Comparison of ENCODE assay signal across 1 cellular context in genomic region chr17:47840742-47841487, GRCh38.
TF ChIP-seq lines count a peak whose summit lies in the region.

Gene SCRN2, minus strand, starts transcription at chr17:47841273. Its CDS starts 430 bp downstream, at chr17:47840843.

TF ChIP-seq in K562, 482 proteins besides CTCF, POLR2A, EP300 and RAD21 (continued from another document and continues in another):
- TF ChIP-seq SMAD4 (CRISPR knock-in tag; conservative IDR thresholded peaks at IDR 0.05) = peak; percentile 44; the same call in 1 of the 2 replicates
- TF ChIP-seq GABPA (tag; conservative IDR thresholded peaks at IDR 0.05; ENCODE audit: low read depth) = peak; percentile 90
- TF ChIP-seq MTA3 (IDR thresholded peaks at IDR 0.05; ENCODE audit: borderline replicate concordance) = peak; percentile 58; the same call in 1 of the 2 replicates
- TF ChIP-seq, protein P1, sequence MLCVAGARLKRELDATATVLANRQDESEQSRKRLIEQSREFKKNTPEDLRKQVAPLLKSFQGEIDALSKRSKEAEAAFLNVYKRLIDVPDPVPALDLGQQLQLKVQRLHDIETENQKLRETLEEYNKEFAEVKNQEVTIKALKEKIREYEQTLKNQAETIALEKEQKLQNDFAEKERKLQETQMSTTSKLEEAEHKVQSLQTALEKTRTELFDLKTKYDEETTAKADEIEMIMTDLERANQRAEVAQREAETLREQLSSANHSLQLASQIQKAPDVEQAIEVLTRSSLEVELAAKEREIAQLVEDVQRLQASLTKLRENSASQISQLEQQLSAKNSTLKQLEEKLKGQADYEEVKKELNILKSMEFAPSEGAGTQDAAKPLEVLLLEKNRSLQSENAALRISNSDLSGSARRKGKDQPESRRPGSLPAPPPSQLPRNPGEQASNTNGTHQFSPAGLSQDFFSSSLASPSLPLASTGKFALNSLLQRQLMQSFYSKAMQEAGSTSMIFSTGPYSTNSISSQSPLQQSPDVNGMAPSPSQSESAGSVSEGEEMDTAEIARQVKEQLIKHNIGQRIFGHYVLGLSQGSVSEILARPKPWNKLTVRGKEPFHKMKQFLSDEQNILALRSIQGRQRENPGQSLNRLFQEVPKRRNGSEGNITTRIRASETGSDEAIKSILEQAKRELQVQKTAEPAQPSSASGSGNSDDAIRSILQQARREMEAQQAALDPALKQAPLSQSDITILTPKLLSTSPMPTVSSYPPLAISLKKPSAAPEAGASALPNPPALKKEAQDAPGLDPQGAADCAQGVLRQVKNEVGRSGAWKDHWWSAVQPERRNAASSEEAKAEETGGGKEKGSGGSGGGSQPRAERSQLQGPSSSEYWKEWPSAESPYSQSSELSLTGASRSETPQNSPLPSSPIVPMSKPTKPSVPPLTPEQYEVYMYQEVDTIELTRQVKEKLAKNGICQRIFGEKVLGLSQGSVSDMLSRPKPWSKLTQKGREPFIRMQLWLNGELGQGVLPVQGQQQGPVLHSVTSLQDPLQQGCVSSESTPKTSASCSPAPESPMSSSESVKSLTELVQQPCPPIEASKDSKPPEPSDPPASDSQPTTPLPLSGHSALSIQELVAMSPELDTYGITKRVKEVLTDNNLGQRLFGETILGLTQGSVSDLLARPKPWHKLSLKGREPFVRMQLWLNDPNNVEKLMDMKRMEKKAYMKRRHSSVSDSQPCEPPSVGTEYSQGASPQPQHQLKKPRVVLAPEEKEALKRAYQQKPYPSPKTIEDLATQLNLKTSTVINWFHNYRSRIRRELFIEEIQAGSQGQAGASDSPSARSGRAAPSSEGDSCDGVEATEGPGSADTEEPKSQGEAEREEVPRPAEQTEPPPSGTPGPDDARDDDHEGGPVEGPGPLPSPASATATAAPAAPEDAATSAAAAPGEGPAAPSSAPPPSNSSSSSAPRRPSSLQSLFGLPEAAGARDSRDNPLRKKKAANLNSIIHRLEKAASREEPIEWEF (CRISPR knock-in tag; IDR thresholded peaks at IDR 0.05) = no peak
- 0 out of 2 replicates have a peak, but pooled peaks have one; percentile 9 for TF ChIP-seq ATF4 (CRISPR knock-in tag; IDR thresholded peaks at IDR 0.05)
- no peak for TF ChIP-seq CCNT2 (IDR thresholded peaks at IDR 0.05; ENCODE audit: borderline replicate concordance, extremely low read depth, insufficient read length, low read depth, low read length)
- no peak for TF ChIP-seq ZNF274 (IDR thresholded peaks at IDR 0.05; ENCODE audit: borderline replicate concordance, low read depth, low read length)
- TF ChIP-seq PPARD (CRISPR knock-in tag; IDR thresholded peaks at IDR 0.05) = no peak
- 0 out of 2 replicates have a peak, but pooled peaks have one; percentile 57 for TF ChIP-seq ZBTB1 (CRISPR knock-in tag; IDR thresholded peaks at IDR 0.05; ENCODE audit: borderline replicate concordance, low read depth)
- peak; percentile 69 for TF ChIP-seq EGR1 (conservative IDR thresholded peaks at IDR 0.05)
- no peak for TF ChIP-seq DACH1 (IDR thresholded peaks at IDR 0.05; ENCODE audit: partially characterized antibody)
- TF ChIP-seq NELFE (IDR thresholded peaks at IDR 0.05; ENCODE audit: insufficient read depth, insufficient read length) = no peak
- no peak for TF ChIP-seq CBX8 (IDR thresholded peaks at IDR 0.05; ENCODE audit: borderline replicate concordance, extremely low read depth, low read depth, low read length, poor library complexity, severe bottlenecking)
- TF ChIP-seq PKNOX1 (IDR thresholded peaks at IDR 0.05) = no peak; the same call in 1 of the 2 replicates
- no peak for TF ChIP-seq RBM17 (IDR thresholded peaks at IDR 0.05; ENCODE audit: borderline replicate concordance, low read depth, low read length)
- TF ChIP-seq MEF2D (tag; conservative IDR thresholded peaks at IDR 0.05; ENCODE audit: low read depth) = no peak
- TF ChIP-seq NCOA4 (IDR thresholded peaks at IDR 0.05; ENCODE audit: partially characterized antibody) = no peak
- TF ChIP-seq MYC (IDR thresholded peaks at IDR 0.05; ENCODE audit: low read depth, low read length) = peak; percentile 63; the same call in 1 of the 2 replicates
- no peak; the same call in 1 of the 2 replicates for TF ChIP-seq MYC (CRISPR knock-in tag; IDR thresholded peaks at IDR 0.05; ENCODE audit: borderline replicate concordance, low read depth)
- 0 out of 2 replicates have a peak, but pooled peaks have one; percentile 54 for TF ChIP-seq PML (IDR thresholded peaks at IDR 0.05; ENCODE audit: low read length)
- no peak for TF ChIP-seq ZNF41 (CRISPR knock-in tag; conservative IDR thresholded peaks at IDR 0.05)
- TF ChIP-seq CSDE1 (IDR thresholded peaks at IDR 0.05) = no peak
- peak; percentile 17; the same call in 1 of the 2 replicates for TF ChIP-seq ZNF263 (CRISPR knock-in tag; IDR thresholded peaks at IDR 0.05; ENCODE audit: borderline replicate concordance)
- TF ChIP-seq SIN3A (IDR thresholded peaks at IDR 0.05; ENCODE audit: borderline replicate concordance in 2 of 2, control insufficient read depth in 1 of 2, low read depth in 2 of 2, low read length in 2 of 2) = peak in 1 of 2 experiments; percentile 10; a peak in 1 of 4 replicates
- TF ChIP-seq, protein P2, sequence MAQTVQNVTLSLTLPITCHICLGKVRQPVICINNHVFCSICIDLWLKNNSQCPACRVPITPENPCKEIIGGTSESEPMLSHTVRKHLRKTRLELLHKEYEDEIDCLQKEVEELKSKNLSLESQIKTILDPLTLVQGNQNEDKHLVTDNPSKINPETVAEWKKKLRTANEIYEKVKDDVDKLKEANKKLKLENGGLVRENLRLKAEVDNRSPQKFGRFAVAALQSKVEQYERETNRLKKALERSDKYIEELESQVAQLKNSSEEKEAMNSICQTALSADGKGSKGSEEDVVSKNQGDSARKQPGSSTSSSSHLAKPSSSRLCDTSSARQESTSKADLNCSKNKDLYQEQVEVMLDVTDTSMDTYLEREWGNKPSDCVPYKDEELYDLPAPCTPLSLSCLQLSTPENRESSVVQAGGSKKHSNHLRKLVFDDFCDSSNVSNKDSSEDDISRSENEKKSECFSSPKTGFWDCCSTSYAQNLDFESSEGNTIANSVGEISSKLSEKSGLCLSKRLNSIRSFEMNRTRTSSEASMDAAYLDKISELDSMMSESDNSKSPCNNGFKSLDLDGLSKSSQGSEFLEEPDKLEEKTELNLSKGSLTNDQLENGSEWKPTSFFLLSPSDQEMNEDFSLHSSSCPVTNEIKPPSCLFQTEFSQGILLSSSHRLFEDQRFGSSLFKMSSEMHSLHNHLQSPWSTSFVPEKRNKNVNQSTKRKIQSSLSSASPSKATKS (CRISPR knock-in tag; IDR thresholded peaks at IDR 0.05) = no peak
- TF ChIP-seq USF1 (CRISPR knock-in tag; IDR thresholded peaks at IDR 0.05) = peak; percentile 82
- peak; percentile 76 for TF ChIP-seq POLR2G (IDR thresholded peaks at IDR 0.05; ENCODE audit: low read depth, low read length)
- TF ChIP-seq PTRF (tag; IDR thresholded peaks at IDR 0.05) = no peak
- TF ChIP-seq, protein P3, sequence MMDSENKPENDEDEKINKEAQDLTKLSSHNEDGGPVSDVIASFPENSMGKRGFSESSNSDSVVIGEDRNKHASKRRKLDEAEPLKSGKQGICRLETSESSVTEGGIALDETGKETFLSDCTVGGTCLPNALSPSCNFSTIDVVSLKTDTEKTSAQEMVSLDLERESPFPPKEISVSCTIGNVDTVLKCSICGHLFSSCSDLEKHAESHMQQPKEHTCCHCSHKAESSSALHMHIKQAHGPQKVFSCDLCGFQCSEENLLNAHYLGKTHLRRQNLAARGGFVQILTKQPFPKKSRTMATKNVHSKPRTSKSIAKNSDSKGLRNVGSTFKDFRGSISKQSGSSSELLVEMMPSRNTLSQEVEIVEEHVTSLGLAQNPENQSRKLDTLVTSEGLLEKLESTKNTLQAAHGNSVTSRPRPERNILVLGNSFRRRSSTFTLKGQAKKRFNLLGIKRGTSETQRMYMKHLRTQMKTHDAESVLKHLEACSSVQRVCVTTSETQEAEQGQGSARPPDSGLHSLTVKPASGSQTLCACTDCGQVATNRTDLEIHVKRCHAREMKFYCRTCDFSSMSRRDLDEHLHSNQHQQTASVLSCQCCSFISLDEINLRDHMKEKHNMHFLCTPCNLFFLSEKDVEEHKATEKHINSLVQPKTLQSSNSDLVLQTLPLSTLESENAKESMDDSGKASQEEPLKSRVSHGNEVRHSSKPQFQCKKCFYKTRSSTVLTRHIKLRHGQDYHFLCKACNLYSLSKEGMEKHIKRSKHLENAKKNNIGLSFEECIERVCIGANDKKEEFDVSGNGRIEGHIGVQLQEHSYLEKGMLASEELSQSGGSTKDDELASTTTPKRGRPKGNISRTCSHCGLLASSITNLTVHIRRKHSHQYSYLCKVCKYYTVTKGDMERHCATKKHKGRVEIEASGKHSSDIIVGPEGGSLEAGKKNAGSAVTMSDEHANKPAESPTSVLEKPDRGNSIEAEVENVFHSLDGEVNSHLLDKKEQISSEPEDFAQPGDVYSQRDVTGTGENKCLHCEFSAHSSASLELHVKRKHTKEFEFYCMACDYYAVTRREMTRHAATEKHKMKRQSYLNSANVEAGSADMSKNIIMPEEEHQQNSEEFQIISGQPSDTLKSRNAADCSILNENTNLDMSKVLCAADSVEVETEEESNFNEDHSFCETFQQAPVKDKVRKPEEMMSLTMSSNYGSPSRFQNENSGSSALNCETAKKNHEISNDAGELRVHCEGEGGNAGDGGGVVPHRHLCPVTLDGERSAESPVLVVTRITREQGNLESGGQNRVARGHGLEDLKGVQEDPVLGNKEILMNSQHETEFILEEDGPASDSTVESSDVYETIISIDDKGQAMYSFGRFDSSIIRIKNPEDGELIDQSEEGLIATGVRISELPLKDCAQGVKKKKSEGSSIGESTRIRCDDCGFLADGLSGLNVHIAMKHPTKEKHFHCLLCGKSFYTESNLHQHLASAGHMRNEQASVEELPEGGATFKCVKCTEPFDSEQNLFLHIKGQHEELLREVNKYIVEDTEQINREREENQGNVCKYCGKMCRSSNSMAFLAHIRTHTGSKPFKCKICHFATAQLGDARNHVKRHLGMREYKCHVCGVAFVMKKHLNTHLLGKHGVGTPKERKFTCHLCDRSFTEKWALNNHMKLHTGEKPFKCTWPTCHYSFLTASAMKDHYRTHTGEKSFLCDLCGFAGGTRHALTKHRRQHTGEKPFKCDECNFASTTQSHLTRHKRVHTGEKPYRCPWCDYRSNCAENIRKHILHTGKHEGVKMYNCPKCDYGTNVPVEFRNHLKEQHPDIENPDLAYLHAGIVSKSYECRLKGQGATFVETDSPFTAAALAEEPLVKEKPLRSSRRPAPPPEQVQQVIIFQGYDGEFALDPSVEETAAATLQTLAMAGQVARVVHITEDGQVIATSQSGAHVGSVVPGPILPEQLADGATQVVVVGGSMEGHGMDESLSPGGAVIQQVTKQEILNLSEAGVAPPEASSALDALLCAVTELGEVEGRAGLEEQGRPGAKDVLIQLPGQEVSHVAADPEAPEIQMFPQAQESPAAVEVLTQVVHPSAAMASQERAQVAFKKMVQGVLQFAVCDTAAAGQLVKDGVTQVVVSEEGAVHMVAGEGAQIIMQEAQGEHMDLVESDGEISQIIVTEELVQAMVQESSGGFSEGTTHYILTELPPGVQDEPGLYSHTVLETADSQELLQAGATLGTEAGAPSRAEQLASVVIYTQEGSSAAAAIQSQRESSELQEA (IDR thresholded peaks at IDR 0.05; ENCODE audit: low read depth) = no peak
- 0 out of 2 replicates have a peak, but pooled peaks have one; percentile 52 for TF ChIP-seq ZBTB2 (IDR thresholded peaks at IDR 0.05)
- TF ChIP-seq ZNF133 (CRISPR knock-in tag; IDR thresholded peaks at IDR 0.05) = no peak
- no peak for TF ChIP-seq CTCFL (IDR thresholded peaks at IDR 0.05; ENCODE audit: borderline replicate concordance, insufficient read depth, low read depth, low read length, poor library complexity, severe bottlenecking)
- no peak for TF ChIP-seq WHSC1 (IDR thresholded peaks at IDR 0.05; ENCODE audit: low read length)
